ENCODE assay signal across 18 cellular contexts in the genomic region with DNA sequence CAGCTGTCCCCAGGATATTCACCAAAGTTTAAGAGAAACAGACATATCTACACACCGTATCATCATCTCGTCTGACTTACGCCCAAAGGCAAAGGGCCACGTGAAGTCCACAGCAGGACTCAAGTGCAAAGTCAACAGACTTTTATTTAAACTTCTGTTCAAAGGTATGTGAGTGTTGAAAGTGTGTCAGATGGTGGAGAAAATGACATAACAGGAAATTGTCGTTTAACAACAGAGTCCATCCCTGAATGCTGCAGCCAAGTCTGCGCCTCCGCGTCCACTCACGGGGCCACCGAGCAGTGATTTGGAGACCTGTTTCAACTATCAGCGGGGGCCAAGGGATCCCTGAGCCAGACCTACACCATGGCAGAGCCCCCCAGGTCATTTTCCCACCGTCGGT.
DNase-seq lines count a peak whose midpoint lies in the region; ATAC-seq and TF ChIP-seq lines count a peak whose summit lies in the region.
"Had no signal": no experiment of that assay in that cellular context is flagged by ENCODE, and none has a peak within 500 bp of the region (broad histone marks: within the 10 kb centered on the region; RNA-seq: fewer than 3 reads in every experiment).

No MANE protein-coding gene starts in this region.

- H4K91ac ChIP-seq in neuronal stem cell (ENCODE audit: low read depth, low read length, poor library complexity): no peak overlapping the region

- BruUV-seq in Panc1 (replicated peaks; lab: Mats Ljungman, UMichigan): no TSS peak

- H2AFZ ChIP-seq in smooth muscle cell (ENCODE audit: low read depth): no peak overlapping the region
- no peak overlapping the region for H2AFZ ChIP-seq in neuronal stem cell (ENCODE audit: low read length)
- H2AFZ ChIP-seq: PC-9 had no signal

- no peak overlapping the region for H2BK15ac ChIP-seq in neuronal stem cell (ENCODE audit: low read length)

- CTCF ChIA-PET in Panc1 (lab: Charles Lee): no interaction called here

- whole genome bisulfite sequencing in smooth muscle cell (ENCODE audit: low lambda C conversion rate): 66% methylated on average over 13 of the region's 13 CpGs
- no CpG with 5 or more reads among the region's 13 CpGs for WGBS in neuronal stem cell (ENCODE audit: extremely low coverage in 2 of 2, insufficient read length in 2 of 2, insufficient replicate concordance in 1 of 2), 2 donors

- H3K23ac ChIP-seq in neuronal stem cell (ENCODE audit: low read depth, low read length, poor library complexity): no peak overlapping the region

- H3K9me3 ChIP-seq in Panc1 (ENCODE audit: control insufficient read depth, insufficient read depth, low read depth, low read length) (no peaks in the 10 kb centered on the region), left lung (no peaks in the 10 kb centered on the region), smooth muscle cell (replicated peaks; ENCODE audit: low read depth) (no peaks in the 10 kb centered on the region), neuronal stem cell (replicated peaks in 1 of 2; ENCODE audit: control insufficient read depth in 2 of 2, insufficient read depth in 1 of 2, low read depth in 1 of 2, low read length in 2 of 2) (peaks cover 0 to 7% of the 10 kb centered on the region in 2 donors), MG63 (0 out of 2 replicates have a peak, but pooled peaks cover 3% of the 10 kb centered on the region)

- ATAC-seq in Panc1 (peak; percentile 47), left lung (peak; percentile 74), GM18858 (IDR thresholded peaks at IDR 0.05; ENCODE audit: unreplicated experiment) (no peak)

- H3K4ac ChIP-seq in neuronal stem cell (ENCODE audit: low read length): no peak overlapping the region

- in situ Hi-C loops in Panc1 (cut with HindIII; ENCODE audit: low pct_unique_long_range_greater_than_20kb, low sequenced_read_pairs): no loop called here

- no peak overlapping the region for H4K8ac ChIP-seq in neuronal stem cell (ENCODE audit: low read depth, low read length)

- no peak overlapping the region for H2AK5ac ChIP-seq in neuronal stem cell (ENCODE audit: low read depth, low read length)

- H2BK120ac ChIP-seq in neuronal stem cell (ENCODE audit: low read depth, low read length): no peak overlapping the region

- H3K27ac ChIP-seq in Panc1 (ENCODE audit: low read length) (peak overlapping the region; percentile 100), left lung (peak overlapping the region in 1 of 2 donors; percentile 28), smooth muscle cell (ENCODE audit: low read depth) (peak overlapping the region; percentile 96), neuronal stem cell (replicated peaks; ENCODE audit: low read length) (no peak overlapping the region)
- H3K27ac ChIP-seq: epithelial cell of prostate, PC-9 had no signal

- peak; percentile 39 for DNase-seq in SIG-M5 treated with dmso at 0.1 percent for 504 hours (lab: John Stamatoyannopoulos, UW; ENCODE audit: unreplicated experiment)
- no peak for DNase-seq in SIG-M5 (lab: John Stamatoyannopoulos, UW)
- no peak for DNase-seq in Panc1 (ENCODE audit: low read depth, low spot score)
- DNase-seq in left lung: peak in 1 of 2 donors; percentile 33
- DNase-seq in smooth muscle cell (lab: John Stamatoyannopoulos, UW; ENCODE audit: unreplicated experiment): no peak
- DNase-seq in neuronal stem cell (ENCODE audit: low spot score): no peak
- no peak for DNase-seq in MG63
- DNase-seq: 8988T; activated CD4-positive, alpha-beta T cell treated with anti-CD3 and anti-CD28 coated beads, Interleukin-2, amount 50 U/mL, for 4 hours; activated effector memory CD4-positive, alpha-beta T cell treated with Interleukin-2 at 50 U/mL for 16 hours; foreskin fibroblast; hippocampal formation; NCI-H1436; NCI-H82; T-helper 2 cell had no signal

- H3K14ac ChIP-seq in neuronal stem cell (ENCODE audit: low read length): no peak overlapping the region

- TF ChIP-seq CTCF in Panc1 (IDR thresholded peaks at IDR 0.05) (no peak), left lung (IDR thresholded peaks at IDR 0.05) (no peak), smooth muscle cell (IDR thresholded peaks at IDR 0.05; ENCODE audit: borderline replicate concordance, insufficient read depth, poor library complexity, severe bottlenecking) (no peak)

- POLR2A ChIA-PET in Panc1 (lab: Charles Lee): no interaction called here

- peaks cover 64% of the 10 kb centered on the region for H3K4me1 ChIP-seq in Panc1 (ENCODE audit: control insufficient read depth, insufficient read depth, low read length)
- H3K4me1 ChIP-seq in left lung: peaks cover 0 to 63% of the 10 kb centered on the region in 2 donors
- H3K4me1 ChIP-seq in smooth muscle cell (ENCODE audit: low read depth): peaks cover 6% of the 10 kb centered on the region
- H3K4me1 ChIP-seq in neuronal stem cell (ENCODE audit: control insufficient read depth in 2 of 2, insufficient read depth in 1 of 2, low read depth in 1 of 2, low read length in 2 of 2): peaks cover 3 to 11% of the 10 kb centered on the region in 2 donors

- H3K27me3 ChIP-seq in Panc1 (ENCODE audit: control insufficient read depth, insufficient read depth, low read length) (no peaks in the 10 kb centered on the region), left lung (no peaks in the 10 kb centered on the region), smooth muscle cell (ENCODE audit: low read depth) (no peaks in the 10 kb centered on the region), neuronal stem cell (ENCODE audit: control insufficient read depth in 3 of 3, insufficient read depth in 3 of 3, low read depth in 1 of 3, low read length in 3 of 3) (peaks cover 0 to 3% (median 0%) of the 10 kb centered on the region in 3 experiments), MG63 (no peaks in the 10 kb centered on the region)

- no peak overlapping the region for H2BK5ac ChIP-seq in neuronal stem cell (ENCODE audit: low read length)

- no peaks in the 10 kb centered on the region for H4K20me1 ChIP-seq in smooth muscle cell (ENCODE audit: low read depth)

- no peaks in the 10 kb centered on the region for H3K79me2 ChIP-seq in smooth muscle cell (ENCODE audit: low read depth)

- H3K9ac ChIP-seq in smooth muscle cell (ENCODE audit: low read depth) (no peak overlapping the region), neuronal stem cell (ENCODE audit: low read depth, low read length, poor library complexity) (no peak overlapping the region)

- no peaks in the 10 kb centered on the region for H3K79me1 ChIP-seq in neuronal stem cell (ENCODE audit: low read depth, low read length)

- H3K36me3 ChIP-seq in Panc1 (ENCODE audit: control insufficient read depth, insufficient read depth, low read length) (no peaks in the 10 kb centered on the region), left lung (no peaks in the 10 kb centered on the region), smooth muscle cell (ENCODE audit: low read depth) (no peaks in the 10 kb centered on the region), neuronal stem cell (replicated peaks in 1 of 2; ENCODE audit: control insufficient read depth in 2 of 2, insufficient read depth in 2 of 2, low read length in 2 of 2) (peaks cover 10 to 11% of the 10 kb centered on the region in 2 donors), MG63 (no peaks in the 10 kb centered on the region)

- H3K18ac ChIP-seq in neuronal stem cell (ENCODE audit: low read length): no peak overlapping the region

- no peak overlapping the region for H2BK12ac ChIP-seq in neuronal stem cell (ENCODE audit: low read length)

- intact Hi-C loops in Panc1 (cut with micrococcal nuclease; ENCODE audit: unreplicated experiment) (loop anchor here (5.0 kb wide), 2 partner anchors 103 to 423 kb away; no protein-coding TSS in a partner anchor), left lung (cut with DNase I) (loop anchor here in 1 of 2 donors (5.0 to 10.0 kb wide), 2 partner anchors 171 to 418 kb away; a partner anchor contains a TSS)

- peak overlapping the region in 1 of 2 experiments; percentile 30; a peak in 1 of 4 replicates for H3K4me3 ChIP-seq in Panc1 (ENCODE audit: low read depth in 2 of 2, low read length in 2 of 2)
- no peak overlapping the region for H3K4me3 ChIP-seq in left lung
- no peak overlapping the region for H3K4me3 ChIP-seq in smooth muscle cell
- H3K4me3 ChIP-seq in neuronal stem cell (ENCODE audit: low read length in 2 of 2): no peak overlapping the region
- H3K4me3 ChIP-seq in MG63: no peak overlapping the region
- H3K4me3 ChIP-seq: PC-9 had no signal

- H3K4me2 ChIP-seq in smooth muscle cell (no peak overlapping the region), neuronal stem cell (ENCODE audit: insufficient read depth, low read length, poor library complexity, severe bottlenecking) (no peak overlapping the region)

- H3F3A ChIP-seq in smooth muscle cell (ENCODE audit: low read depth): peaks cover 26% of the 10 kb centered on the region
